ENCODE assay signal across 15 cellular contexts in the genomic region with DNA sequence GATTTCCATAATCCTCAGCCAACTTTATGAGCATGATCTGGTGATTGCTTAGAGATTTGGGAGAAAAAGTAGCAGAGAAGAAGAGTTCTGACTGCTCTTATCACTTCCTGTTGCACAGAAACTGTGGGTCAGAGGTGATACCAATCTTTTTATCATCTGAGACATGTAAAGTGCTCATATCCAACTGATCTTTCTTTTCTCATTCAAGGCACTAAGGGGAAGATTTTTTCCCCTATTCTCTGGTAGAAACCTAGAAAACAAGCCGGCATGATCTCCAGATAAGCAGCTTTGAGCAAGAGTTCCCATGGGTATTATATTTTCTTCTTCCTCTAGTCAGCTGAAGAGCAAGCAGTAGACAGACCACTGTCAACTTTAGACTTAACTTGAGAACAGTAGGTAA. TPM values are rescaled to one million over a fixed set of nuclear protein-coding genes. Genes with fewer than 3 reads are reported as not detected.
DNase-seq lines count a peak whose midpoint lies in the region; TF ChIP-seq lines count a peak whose summit lies in the region.
"Had no signal": no experiment of that assay in that cellular context is flagged by ENCODE, and none has a peak within 500 bp of the region (broad histone marks: within the 10 kb centered on the region; RNA-seq: fewer than 3 reads in every experiment).

No MANE protein-coding gene starts in this region.

- CTCF ChIA-PET in activated CD4-positive, alpha-beta T cell treated with anti-CD3 and anti-CD28 coated beads, Interleukin-2, amount 10 ng/mL, durations not matched to agents 7 days and 5 days (lab: Charles Lee), result interaction anchor here (0.7 kb wide), 1 partner anchor 114 kb away, joined by 3 read pairs; no protein-coding TSS in a partner anchor

- no peaks in the 10 kb centered on the region for H3K27me3 Mint-ChIP-seq in activated CD4-positive, alpha-beta T cell treated with anti-CD3 and anti-CD28 coated beads, Interleukin-2, amount 10 ng/mL, durations not matched to agents 7 days and 5 days
- no peaks in the 10 kb centered on the region for H3K27me3 Mint-ChIP-seq in activated naive CD8-positive, alpha-beta T cell

- H3K4me3 Mint-ChIP-seq in activated CD4-positive, alpha-beta T cell treated with anti-CD3 and anti-CD28 coated beads, Interleukin-2, amount 10 ng/mL, durations not matched to agents 7 days and 5 days, result no peak overlapping the region
- no peak overlapping the region for H3K4me3 Mint-ChIP-seq in activated naive CD8-positive, alpha-beta T cell

- H3K36me3 Mint-ChIP-seq in activated CD4-positive, alpha-beta T cell treated with anti-CD3 and anti-CD28 coated beads, Interleukin-2, amount 10 ng/mL, durations not matched to agents 7 days and 5 days (ENCODE audit: low read depth), result no peaks in the 10 kb centered on the region
- peaks cover 11% of the 10 kb centered on the region for H3K36me3 Mint-ChIP-seq in activated naive CD8-positive, alpha-beta T cell

- H3K79me2 ChIP-seq in parathyroid adenoma, result no peaks in the 10 kb centered on the region

- H3K27ac Mint-ChIP-seq in activated CD4-positive, alpha-beta T cell treated with anti-CD3 and anti-CD28 coated beads, Interleukin-2, amount 10 ng/mL, durations not matched to agents 7 days and 5 days, result peak overlapping the region; percentile 11
- peak overlapping the region; percentile 59 for H3K27ac Mint-ChIP-seq in activated naive CD8-positive, alpha-beta T cell

- peak overlapping the region; percentile 12 for H2AFZ ChIP-seq in parathyroid adenoma

- H3K27me3 ChIP-seq in parathyroid adenoma (ENCODE audit: control insufficient read depth, insufficient read depth, low read length), result no peaks in the 10 kb centered on the region
- H3K27me3 ChIP-seq: colonic mucosa, tibial nerve had no signal

- in situ Hi-C loops in KBM-7 (cut with MboI; ENCODE audit: low pct_unique_long_range_greater_than_20kb, low sequenced_read_pairs), result no loop called here

- H3K27ac ChIP-seq in parathyroid adenoma, result peak overlapping the region; percentile 38
- H3K27ac ChIP-seq: colonic mucosa, KMS-11 had no signal

- no peaks in the 10 kb centered on the region for H3K9me3 Mint-ChIP-seq in activated CD4-positive, alpha-beta T cell treated with anti-CD3 and anti-CD28 coated beads, Interleukin-2, amount 10 ng/mL, durations not matched to agents 7 days and 5 days
- no peaks in the 10 kb centered on the region for H3K9me3 Mint-ChIP-seq in activated naive CD8-positive, alpha-beta T cell (ENCODE audit: low read depth)

- H3K36me3 ChIP-seq in parathyroid adenoma (ENCODE audit: control insufficient read depth, insufficient read depth, low read length), result no peaks in the 10 kb centered on the region
- H3K36me3 ChIP-seq: colonic mucosa, tibial nerve had no signal

- H3K4me1 Mint-ChIP-seq in activated CD4-positive, alpha-beta T cell treated with anti-CD3 and anti-CD28 coated beads, Interleukin-2, amount 10 ng/mL, durations not matched to agents 7 days and 5 days, result peaks cover 25% of the 10 kb centered on the region
- H3K4me1 Mint-ChIP-seq in activated naive CD8-positive, alpha-beta T cell (ENCODE audit: low read depth), result peaks cover 22% of the 10 kb centered on the region

- H3K4me1 ChIP-seq in parathyroid adenoma, result peaks cover 6% of the 10 kb centered on the region
- H3K4me1 ChIP-seq: colonic mucosa had no signal

- no peak overlapping the region for H3K4me2 ChIP-seq in parathyroid adenoma (ENCODE audit: low read length)
- H3K4me2 ChIP-seq: KMS-11 had no signal

- no peak for DNase-seq in activated CD4-positive, alpha-beta T cell treated with anti-CD3 and anti-CD28 coated beads, Interleukin-2, amount 10 ng/mL, durations not matched to agents 7 days and 5 days
- no peak for DNase-seq in activated CD4-positive, alpha-beta T cell treated with anti-CD3 and anti-CD28 coated beads, Interleukin-2, amount 50 U/mL, for 48 hours
- DNase-seq in KBM-7 (peak; percentile 16), head of caudate nucleus (no peak), NCI-H774 (lab: John Stamatoyannopoulos, UW) (no peak)
- DNase-seq in stimulated activated CD8-positive, alpha-beta memory T cell treated with anti-CD3 and anti-CD28 coated beads, Interleukin-4, amount 100 ng/mL, for 48 hours, result no peak
- DNase-seq: activated CD4-positive, alpha-beta T cell treated with anti-CD3 and anti-CD28 coated beads for 4 hours; colonic mucosa; NCI-H2081 treated with DMSO at 0.1 percent for 48 hours; occipital lobe; stimulated activated CD4-positive, alpha-beta T cell treated with anti-CD3 and anti-CD28 coated beads, Interleukin-12 subunit alpha, Interleukin-12 subunit beta, amount 100 ng/mL, for 4 hours had no signal

- intact Hi-C loops in head of caudate nucleus (cut with DNase I), result no loop called here

- no peak for TF ChIP-seq CTCF in parathyroid adenoma (IDR thresholded peaks at IDR 0.05)

- no peaks in the 10 kb centered on the region for H3K9me3 ChIP-seq in parathyroid adenoma (ENCODE audit: control insufficient read depth, low read length)
- H3K9me3 ChIP-seq: colonic mucosa, tibial nerve had no signal

- H3K9ac ChIP-seq in parathyroid adenoma, result no peak overlapping the region
- H3K9ac ChIP-seq: KMS-11 had no signal

- POLR2A ChIA-PET in activated CD4-positive, alpha-beta T cell treated with anti-CD3 and anti-CD28 coated beads, Interleukin-2, amount 10 ng/mL, durations not matched to agents 7 days and 5 days (lab: Charles Lee), result no interaction called here

- H3K4me3 ChIP-seq in parathyroid adenoma (ENCODE audit: low read depth, low read length), result no peak overlapping the region
- H3K4me3 ChIP-seq: colonic mucosa, tibial nerve had no signal

RNA-seq across cellular contexts. Expression of a gene that starts 29.0 kb away (rescaled TPM):
- 1 to 10 TPM in 1 of 2 experiments, under 1 TPM in 1; 0.87 to 1.2 TPM for total RNA-seq in activated CD4-positive, alpha-beta T cell treated with anti-CD3 and anti-CD28 coated beads, Interleukin-2, amount 10 ng/mL, durations not matched to agents 7 days and 5 days
- total RNA-seq: occipital lobe had no signal

RNA-seq across cellular contexts. Expression of a gene that starts 36.0 kb away (rescaled TPM):
- total RNA-seq in activated CD4-positive, alpha-beta T cell treated with anti-CD3 and anti-CD28 coated beads, Interleukin-2, amount 10 ng/mL, durations not matched to agents 7 days and 5 days, result 1 to 10 TPM; 5.1 to 5.2 TPM

RNA-seq across cellular contexts. Expression of a gene that starts 36.1 kb away (rescaled TPM):
- 10 to 100 TPM; 74.6 to 74.9 TPM for total RNA-seq in activated CD4-positive, alpha-beta T cell treated with anti-CD3 and anti-CD28 coated beads, Interleukin-2, amount 10 ng/mL, durations not matched to agents 7 days and 5 days

RNA-seq across cellular contexts. Expression of a gene that starts 55.7 kb away (rescaled TPM):
- total RNA-seq in activated CD4-positive, alpha-beta T cell treated with anti-CD3 and anti-CD28 coated beads, Interleukin-2, amount 10 ng/mL, durations not matched to agents 7 days and 5 days, result 1 to 10 TPM; 5.9 to 6.2 TPM
